In the genomic region with DNA sequence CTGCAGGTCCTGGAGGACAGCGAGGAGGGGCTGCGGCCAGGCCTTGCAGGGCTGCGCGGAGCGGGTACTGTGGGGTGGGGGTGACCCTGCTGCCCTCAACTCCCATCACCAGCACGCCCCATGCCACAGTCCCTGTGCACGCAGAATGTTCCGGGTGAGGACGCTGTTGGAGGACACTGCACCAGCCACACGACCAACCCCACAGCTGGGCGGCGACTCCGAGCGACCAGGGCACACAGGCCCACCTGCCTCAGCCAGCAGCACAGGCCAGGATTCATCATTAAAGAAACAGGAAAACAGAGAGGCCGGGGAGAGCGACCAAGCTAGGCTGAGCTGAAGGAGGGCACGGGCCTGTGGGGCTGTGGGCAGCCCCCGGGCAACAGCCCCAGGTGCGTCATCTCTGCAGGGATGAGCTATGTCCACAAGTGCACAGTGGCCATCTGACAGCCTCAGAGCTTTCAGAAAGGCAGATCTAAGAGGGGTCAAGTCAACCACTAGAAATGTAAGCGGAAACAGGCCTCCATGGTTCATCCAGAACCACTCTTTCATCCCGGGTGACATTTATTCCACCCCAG, we compare ENCODE assay signal across 9 cellular contexts. TPM values are rescaled to one million over a fixed set of nuclear protein-coding genes. Genes with fewer than 3 reads are reported as not detected.
DNase-seq lines count a peak whose midpoint lies in the region; ATAC-seq and TF ChIP-seq lines count a peak whose summit lies in the region.
"Had no signal": no experiment of that assay in that cellular context is flagged by ENCODE, and none has a peak within 500 bp of the region (broad histone marks: within the 10 kb centered on the region; RNA-seq: fewer than 3 reads in every experiment).

No MANE protein-coding gene starts in this region.

- H3K36me3 Mint-ChIP-seq in GM23338 (ENCODE audit: low read depth), result peaks cover 12% of the 10 kb centered on the region
- H3K36me3 Mint-ChIP-seq in activated CD8-positive, alpha-beta T cell treated with anti-CD3 and anti-CD28 coated beads, Interleukin-2, amount 10 ng/mL, durations not matched to agents 7 days and 5 days (ENCODE audit: low read depth), result no peaks in the 10 kb centered on the region

- intact Hi-C loops in heart right ventricle (cut with DNase I), result loop anchor here in 7 of 10 donors (2.0 to 5.0 kb wide), 4 partner anchors 40 to 85 kb away; no protein-coding TSS in a partner anchor

- H3F3A ChIP-seq in GM23338 (replicated peaks; ENCODE audit: low read depth), result peaks cover 34% of the 10 kb centered on the region

- no peaks in the 10 kb centered on the region; the same call in 1 of the 2 replicates for H3K9me2 ChIP-seq in GM23338 (ENCODE audit: insufficient read depth)

- 62 to 67% methylated on average over 21 of the region's 21 CpGs for WGBS in heart right ventricle, 2 donors

- peak overlapping the region; percentile 82 for H3K4me2 ChIP-seq in GM23338
- H3K4me2 ChIP-seq in skeletal muscle satellite cell (ENCODE audit: low read length), result peak overlapping the region; percentile 94

- H3K36me3 ChIP-seq in GM23338 (ENCODE audit: insufficient read depth), result no peaks in the 10 kb centered on the region
- peaks cover 0 to 26% (median 0%) of the 10 kb centered on the region in 9 donors for H3K36me3 ChIP-seq in heart right ventricle
- peaks cover 23% of the 10 kb centered on the region for H3K36me3 ChIP-seq in skeletal muscle satellite cell (ENCODE audit: insufficient read depth, low read length)
- H3K36me3 ChIP-seq: neutrophil had no signal

- peak overlapping the region; percentile 87 for H3K9ac ChIP-seq in skeletal muscle satellite cell (ENCODE audit: low read depth, low read length)

- H2AFZ ChIP-seq in GM23338, result peak overlapping the region; percentile 88; the same call in 1 of the 2 replicates

- ATAC-seq in GM23338, result no peak
- ATAC-seq in activated CD8-positive, alpha-beta T cell treated with anti-CD3 and anti-CD28 coated beads, Interleukin-2, amount 10 ng/mL, durations not matched to agents 7 days and 5 days, result no peak
- peak in 6 of 8 donors; percentile 11 to 32 (median 16) for ATAC-seq in heart right ventricle

- H3K9me3 ChIP-seq in heart right ventricle, result no peaks in the 10 kb centered on the region
- no peaks in the 10 kb centered on the region for H3K9me3 ChIP-seq in skeletal muscle satellite cell (replicated peaks; ENCODE audit: low read length)

- H3K27me3 ChIP-seq in GM23338 (ENCODE audit: insufficient read depth) (peaks cover 33% of the 10 kb centered on the region), heart right ventricle (peaks cover 0 to 34% (median 0%) of the 10 kb centered on the region in 7 donors), skeletal muscle satellite cell (ENCODE audit: control insufficient read depth, insufficient read depth, low read length) (no peaks in the 10 kb centered on the region)

- no peak for DNase-seq in GM23338 (ENCODE audit: low spot score)
- DNase-seq in activated CD8-positive, alpha-beta T cell treated with anti-CD3 and anti-CD28 coated beads, Interleukin-2, amount 10 ng/mL, durations not matched to agents 7 days and 5 days, result no peak
- peak in 1 of 2 donors; percentile 11 for DNase-seq in heart right ventricle
- no peak for DNase-seq in NCI-H82 (lab: John Stamatoyannopoulos, UW)
- DNase-seq in RKO (ENCODE audit: low spot score), result no peak
- DNase-seq in activated gamma-delta T cell treated with Interleukin-2 at 50 U/mL for 16 hours, result no peak
- DNase-seq in GM19240 (ENCODE audit: insufficient read length, low spot score), result no peak

- H3K27ac ChIP-seq in GM23338 (ENCODE audit: low read depth) (no peak overlapping the region), heart right ventricle (peak overlapping the region; percentile 92 to 99 (median 97))
- H3K27ac ChIP-seq: neutrophil had no signal

- POLR2A ChIA-PET in activated CD8-positive, alpha-beta T cell treated with anti-CD3 and anti-CD28 coated beads, Interleukin-2, amount 10 ng/mL, durations not matched to agents 7 days and 5 days (lab: Charles Lee), result no interaction called here

- peaks cover 14% of the 10 kb centered on the region; the same call in 1 of the 2 replicates for H3K79me2 ChIP-seq in GM23338 (replicated peaks; ENCODE audit: insufficient read depth)

- 0 out of 2 replicates have a peak overlapping the region, but pooled peaks have one; percentile 36 for H3K27ac Mint-ChIP-seq in GM23338
- H3K27ac Mint-ChIP-seq in activated CD8-positive, alpha-beta T cell treated with anti-CD3 and anti-CD28 coated beads, Interleukin-2, amount 10 ng/mL, durations not matched to agents 7 days and 5 days, result no peak overlapping the region

- no peaks in the 10 kb centered on the region for H4K20me1 ChIP-seq in GM23338 (replicated peaks; ENCODE audit: insufficient read depth)

- H3K9me3 Mint-ChIP-seq in GM23338, result peaks cover 8% of the 10 kb centered on the region; the same call in 1 of the 3 replicates
- no peaks in the 10 kb centered on the region for H3K9me3 Mint-ChIP-seq in activated CD8-positive, alpha-beta T cell treated with anti-CD3 and anti-CD28 coated beads, Interleukin-2, amount 10 ng/mL, durations not matched to agents 7 days and 5 days (ENCODE audit: insufficient read depth)

- peaks cover 59% of the 10 kb centered on the region for H3K4me1 Mint-ChIP-seq in GM23338
- H3K4me1 Mint-ChIP-seq in activated CD8-positive, alpha-beta T cell treated with anti-CD3 and anti-CD28 coated beads, Interleukin-2, amount 10 ng/mL, durations not matched to agents 7 days and 5 days (ENCODE audit: low read depth), result peaks cover 13% of the 10 kb centered on the region

- peak overlapping the region; percentile 71 for H3K4me3 Mint-ChIP-seq in GM23338
- peak overlapping the region; percentile 51 for H3K4me3 Mint-ChIP-seq in activated CD8-positive, alpha-beta T cell treated with anti-CD3 and anti-CD28 coated beads, Interleukin-2, amount 10 ng/mL, durations not matched to agents 7 days and 5 days

- H3K27me3 Mint-ChIP-seq in GM23338 (ENCODE audit: insufficient read depth, low read depth, poor library complexity), result peaks cover 42% of the 10 kb centered on the region
- peaks cover 44% of the 10 kb centered on the region for H3K27me3 Mint-ChIP-seq in activated CD8-positive, alpha-beta T cell treated with anti-CD3 and anti-CD28 coated beads, Interleukin-2, amount 10 ng/mL, durations not matched to agents 7 days and 5 days (ENCODE audit: low read depth)

- TF ChIP-seq CTCF in GM23338 (conservative IDR thresholded peaks at IDR 0.05; ENCODE audit: low read depth in 2 of 2) (no peak; a peak in 1 of 4 replicates), heart right ventricle (IDR thresholded peaks at IDR 0.05) (no peak)

- H3K4me1 ChIP-seq in GM23338 (ENCODE audit: insufficient read depth) (peaks cover 37% of the 10 kb centered on the region), heart right ventricle (peaks cover 21 to 70% (median 53%) of the 10 kb centered on the region in 9 donors), skeletal muscle satellite cell (ENCODE audit: control insufficient read depth, insufficient read depth, low read length) (peaks cover 35% of the 10 kb centered on the region)

- CTCF ChIA-PET in activated CD8-positive, alpha-beta T cell treated with anti-CD3 and anti-CD28 coated beads, Interleukin-2, amount 10 ng/mL, durations not matched to agents 7 days and 5 days (lab: Charles Lee), result no interaction called here

- H3K4me3 ChIP-seq in GM23338, result peak overlapping the region; percentile 73
- H3K4me3 ChIP-seq in heart right ventricle, result peak overlapping the region; percentile 70 to 95 (median 86)
- peak overlapping the region; percentile 79 for H3K4me3 ChIP-seq in skeletal muscle satellite cell (ENCODE audit: low read length)

TF ChIP-seq in GM23338, 12 proteins besides CTCF, POLR2A, EP300 and RAD21 (continues in another document):
- TF ChIP-seq REST (IDR thresholded peaks at IDR 0.05; ENCODE audit: unreplicated experiment) (no peak), EZH2 (IDR thresholded peaks at IDR 0.05; ENCODE audit: low read depth, unreplicated experiment) (no peak), NANOG (IDR thresholded peaks at IDR 0.05; ENCODE audit: borderline replicate concordance) (no peak), EZH2phosphoT487 (IDR thresholded peaks at IDR 0.05; ENCODE audit: unreplicated experiment) (no peak), JUNB (IDR thresholded peaks at IDR 0.05; ENCODE audit: unreplicated experiment) (no peak), POLR2AphosphoS5 (IDR thresholded peaks at IDR 0.05; ENCODE audit: low read depth) (no peak), ZNF114 (CRISPR knock-in tag; IDR thresholded peaks at IDR 0.05) (no peak)

RNA-seq across cellular contexts. Expression of gene GAS6, which starts 1.6 kb away (rescaled TPM):
- 18.0 and 21.2 TPM in 2 replicates for total RNA-seq in GM23338 (2014; rRNA removed; shearing (Covaris generic))
- polyA plus RNA-seq in GM23338 (2016; fragmentation: Nextera tagmentation; extraction: Ambion mirVana), result 7.9 and 8.8 TPM in 2 replicates
- total RNA-seq in activated CD8-positive, alpha-beta T cell treated with anti-CD3 and anti-CD28 coated beads, Interleukin-2, amount 10 ng/mL, durations not matched to agents 7 days and 5 days, result under 1 TPM; 0.53 to 0.65 TPM
- total RNA-seq in heart right ventricle, result 100 to 1,000 TPM; 146 to 223 (median 174) TPM
- 100 to 1,000 TPM; 113 to 280 TPM for polyA plus RNA-seq in heart right ventricle
- 58.3 and 82.6 TPM in 2 replicates for total RNA-seq in skeletal muscle satellite cell (2012; rRNA removed)

Comparison
In these comparisons a context has a peak if more than half of its experiments do, and no peak if none do; other contexts are left out.
1. ATAC-seq: peak in heart right ventricle (6 of 8); none in GM23338 (single experiment) and activated CD8-positive, alpha-beta T cell treated with anti-CD3 and anti-CD28 coated beads, Interleukin-2, amount 10 ng/mL, durations not matched to agents 7 days and 5 days (single experiment).
2. RNA of gene GAS6, which starts 1.6 kb away (total RNA-seq): 146 to 223 TPM in heart right ventricle and 18.0 to 21.2 TPM in GM23338; 0.53 to 0.65 TPM in activated CD8-positive, alpha-beta T cell treated with anti-CD3 and anti-CD28 coated beads, Interleukin-2, amount 10 ng/mL, durations not matched to agents 7 days and 5 days; every median in the first group is over 10 times any median in the second.
3. Peak in every context shown above with its lines, with median percentiles within 50 percentile points of each other: H3K4me3 ChIP-seq.